In genomic region chr14:35532783-35533356, GRCh38 we compare ENCODE assay signal across 11 cellular contexts. TPM values are rescaled to one million over a fixed set of nuclear protein-coding genes. Genes with fewer than 3 reads are reported as not detected.
A peak's percentile ranks its signal among the peaks of the same experiment; 100 is the strongest.
DNase-seq lines count a peak whose midpoint lies in the region; TF ChIP-seq lines count a peak whose summit lies in the region.
"Had no signal": no experiment of that assay in that cellular context is flagged by ENCODE, and none has a peak within 500 bp of the region (broad histone marks: within the 10 kb centered on the region; RNA-seq: fewer than 3 reads in every experiment).

No MANE protein-coding gene starts in this region.

- H3K36me3 ChIP-seq in OCI-LY1 (ENCODE audit: insufficient read depth, low read length), result no peaks in the 10 kb centered on the region
- H3K36me3 ChIP-seq in skeletal muscle satellite cell (ENCODE audit: insufficient read depth, low read length), result no peaks in the 10 kb centered on the region

- no peak overlapping the region for H3K27ac ChIP-seq in OCI-LY1 (ENCODE audit: low read depth, low read length, poor library complexity, severe bottlenecking)
- H3K27ac ChIP-seq: C4-2B had no signal

- H3K4me1 ChIP-seq in OCI-LY1 (ENCODE audit: insufficient read depth, low read length, severe bottlenecking) (peaks cover 12% of the 10 kb centered on the region), skeletal muscle satellite cell (ENCODE audit: control insufficient read depth, insufficient read depth, low read length) (peaks cover 27% of the 10 kb centered on the region)

- H3K9ac ChIP-seq in OCI-LY1 (ENCODE audit: low read length) (peak overlapping the region; percentile 44; the same call in 1 of the 2 replicates), skeletal muscle satellite cell (ENCODE audit: low read depth, low read length) (no peak overlapping the region)

- H3K4me2 ChIP-seq in OCI-LY1 (ENCODE audit: low read length), result peak overlapping the region; percentile 79
- peak overlapping the region; percentile 100 for H3K4me2 ChIP-seq in skeletal muscle satellite cell (ENCODE audit: low read length)

- no peaks in the 10 kb centered on the region for H3K9me2 ChIP-seq in OCI-LY1 (ENCODE audit: low read depth, low read length)

- H3K9me3 ChIP-seq in OCI-LY1 (ENCODE audit: low read length), result no peaks in the 10 kb centered on the region
- no peaks in the 10 kb centered on the region for H3K9me3 ChIP-seq in skeletal muscle satellite cell (replicated peaks; ENCODE audit: low read length)

- no peak overlapping the region for H2AFZ ChIP-seq in OCI-LY1 (ENCODE audit: low read length)

- no peaks in the 10 kb centered on the region for H3F3A ChIP-seq in OCI-LY1 (ENCODE audit: insufficient read depth, low read length)

- peak overlapping the region; percentile 69 for H3K4me3 ChIP-seq in OCI-LY1 (ENCODE audit: low read depth, low read length, poor library complexity, severe bottlenecking)
- peak overlapping the region; percentile 64 for H3K4me3 ChIP-seq in epithelial cell of proximal tubule (ENCODE audit: low read depth, low read length)
- peak overlapping the region; percentile 82 for H3K4me3 ChIP-seq in skeletal muscle satellite cell (ENCODE audit: low read length)

- peak; percentile 3 for DNase-seq in NCI-H1092 (lab: John Stamatoyannopoulos, UW)
- DNase-seq in NCI-H1092 treated with DMSO at 0.1 percent for 48 hours (lab: John Stamatoyannopoulos, UW), result no peak
- no peak for DNase-seq in epithelial cell of proximal tubule (ENCODE audit: low read depth)
- no peak for DNase-seq in NCI-H146 (lab: John Stamatoyannopoulos, UW)
- DNase-seq in DMS79 treated with DMSO at 0.1 percent for 48 hours (lab: John Stamatoyannopoulos, UW), result no peak
- DNase-seq in OCI-M1 (lab: John Stamatoyannopoulos, UW), result no peak
- DNase-seq: SIG-M5 had no signal

- H3K27me3 ChIP-seq in OCI-LY1 (ENCODE audit: insufficient read depth, low read length) (no peaks in the 10 kb centered on the region), skeletal muscle satellite cell (ENCODE audit: control insufficient read depth, insufficient read depth, low read length) (peaks cover 78% of the 10 kb centered on the region)

- no peaks in the 10 kb centered on the region for H4K20me1 ChIP-seq in OCI-LY1 (ENCODE audit: insufficient read depth, low read length)

- no peaks in the 10 kb centered on the region for H3K79me2 ChIP-seq in OCI-LY1 (ENCODE audit: insufficient read depth, low read length)

- TF ChIP-seq CTCF in OCI-LY1 (IDR thresholded peaks at IDR 0.05; ENCODE audit: low read length), result no peak
- no peak for TF ChIP-seq CTCF in epithelial cell of proximal tubule (conservative IDR thresholded peaks at IDR 0.05; ENCODE audit: low read depth, low read length)

RNA-seq across cellular contexts. Expression of gene INSM2, which starts 1.1 kb away (rescaled TPM):
- total RNA-seq in epithelial cell of proximal tubule, result not detected in 2 replicates
- not detected in 2 replicates for total RNA-seq in skeletal muscle satellite cell (2012; rRNA removed)
- total RNA-seq: pulmonary artery endothelial cell had no signal
